ENCODE assay signal across 29 cellular contexts in genomic region chr7:28608766-28609165, GRCh38.
A peak's percentile ranks its signal among the peaks of the same experiment; 100 is the strongest.
DNase-seq lines count a peak whose midpoint lies in the region; ATAC-seq and TF ChIP-seq lines count a peak whose summit lies in the region.
"Had no signal": no experiment of that assay in that cellular context is flagged by ENCODE, and none has a peak within 500 bp of the region (broad histone marks: within the 10 kb centered on the region; RNA-seq: fewer than 3 reads in every experiment).

No MANE protein-coding gene starts in this region.

- H3K4me3 Mint-ChIP-seq in activated naive CD4-positive, alpha-beta T cell treated with anti-CD3 and anti-CD28 coated beads for 36 hours = no peak overlapping the region
- H3K4me3 Mint-ChIP-seq: activated CD4-positive, alpha-beta T cell treated with anti-CD3 and anti-CD28 coated beads for 36 hours; activated CD8-positive, alpha-beta T cell treated with anti-CD3 and anti-CD28 coated beads for 36 hours; activated T-helper 1 cell treated with anti-CD3 and anti-CD28 coated beads, Interleukin-12 subunit alpha, Interleukin-12 subunit beta, Interleukin-2, Interleukin-4 antibody, amounts not matched to agents 30 ng/mL and 10 ng/mL and 1 ng/mL, durations not matched to agents 14 hours and 24 hours and 36 hours; B cell; brain; CD4-positive, alpha-beta memory T cell; IgD-negative memory B cell had no signal

- no peak overlapping the region for H3K9ac ChIP-seq in Loucy (ENCODE audit: low read depth, low read length, poor library complexity, severe bottlenecking)

- no peaks in the 10 kb centered on the region for H3K36me3 Mint-ChIP-seq in activated naive CD4-positive, alpha-beta T cell treated with anti-CD3 and anti-CD28 coated beads for 36 hours (ENCODE audit: low read depth)
- H3K36me3 Mint-ChIP-seq: brain; CD4-positive, alpha-beta memory T cell had no signal

- H3K36me3 ChIP-seq in Loucy (ENCODE audit: insufficient read depth, low read length) = no peaks in the 10 kb centered on the region
- H3K36me3 ChIP-seq in suprapubic skin = no peaks in the 10 kb centered on the region
- H3K36me3 ChIP-seq: pancreas had no signal

- H2AFZ ChIP-seq in Loucy (ENCODE audit: low read length) = no peak overlapping the region

- DNase-seq in AG10803 (ENCODE audit: low read depth) (peak; percentile 10), fibroblast of gingiva (ENCODE audit: low read depth) (peak; percentile 21), kidney tubule cell (ENCODE audit: low spot score) (peak; percentile 74), retina (no peak), suprapubic skin (ENCODE audit: low spot score in 2 of 2) (no peak)
- no peak for DNase-seq in activated naive CD4-positive, alpha-beta T cell treated with anti-CD3 and anti-CD28 coated beads for 36 hours
- DNase-seq: activated CD4-positive, alpha-beta T cell treated with anti-CD3 and anti-CD28 coated beads for 36 hours; activated CD8-positive, alpha-beta memory T cell treated with anti-CD3 and anti-CD28 coated beads, Interleukin-2, amount 50 U/mL, for 48 hours; activated CD8-positive, alpha-beta T cell treated with anti-CD3 and anti-CD28 coated beads for 36 hours; activated naive CD4-positive, alpha-beta T cell treated with anti-CD3 and anti-CD28 coated beads, Interleukin-2, amount 50 U/mL, for 16 hours; amniotic stem cell; CD4-positive, alpha-beta memory T cell; NCI-H446; NCI-H748 treated with DMSO at 0.1 percent for 48 hours; pancreas; SHP77 treated with DMSO at 0.1 percent for 48 hours; stimulated activated CD4-positive, alpha-beta T cell treated with anti-CD3 and anti-CD28 coated beads, Interleukin-1b, Interleukin-23, amount 100 ng/mL, for 48 hours; stimulated activated naive CD4-positive, alpha-beta T cell treated with Interleukin-2 at 50 U/mL for 16 hours; SW 1271; T-helper 9 cell; testis had no signal

- TF ChIP-seq CTCF in AG10803 (conservative IDR thresholded peaks at IDR 0.05; ENCODE audit: low read length) (no peak), Loucy (conservative IDR thresholded peaks at IDR 0.05; ENCODE audit: low read length) (no peak), suprapubic skin (IDR thresholded peaks at IDR 0.05) (no peak)

- CTCF ChIA-PET in activated naive CD4-positive, alpha-beta T cell treated with anti-CD3 and anti-CD28 coated beads for 36 hours (lab: Charles Lee) = no interaction called here

- intact Hi-C loops in activated naive CD4-positive, alpha-beta T cell treated with anti-CD3 and anti-CD28 coated beads for 36 hours (cut with micrococcal nuclease) = no loop called here

- no peaks in the 10 kb centered on the region for H3K4me1 Mint-ChIP-seq in activated naive CD4-positive, alpha-beta T cell treated with anti-CD3 and anti-CD28 coated beads for 36 hours (ENCODE audit: low read depth)
- H3K4me1 Mint-ChIP-seq: activated CD4-positive, alpha-beta T cell treated with anti-CD3 and anti-CD28 coated beads for 36 hours; B cell; CD4-positive, alpha-beta memory T cell had no signal

- no peak for TF ChIP-seq POLR2A in suprapubic skin (IDR thresholded peaks at IDR 0.05)

- H3K27ac Mint-ChIP-seq in activated naive CD4-positive, alpha-beta T cell treated with anti-CD3 and anti-CD28 coated beads for 36 hours = no peak overlapping the region
- H3K27ac Mint-ChIP-seq: activated CD4-positive, alpha-beta T cell treated with anti-CD3 and anti-CD28 coated beads for 36 hours; activated CD8-positive, alpha-beta T cell treated with anti-CD3 and anti-CD28 coated beads for 36 hours; activated T-helper 1 cell treated with anti-CD3 and anti-CD28 coated beads, Interleukin-12 subunit alpha, Interleukin-12 subunit beta, Interleukin-2, Interleukin-4 antibody, amounts not matched to agents 30 ng/mL and 10 ng/mL and 1 ng/mL, durations not matched to agents 14 hours and 24 hours and 36 hours; B cell; brain; CD4-positive, alpha-beta memory T cell; IgD-negative memory B cell had no signal

- TF ChIP-seq EP300 in suprapubic skin (IDR thresholded peaks at IDR 0.05) = no peak

- no peaks in the 10 kb centered on the region for H3K9me3 Mint-ChIP-seq in activated naive CD4-positive, alpha-beta T cell treated with anti-CD3 and anti-CD28 coated beads for 36 hours
- H3K9me3 Mint-ChIP-seq: activated CD8-positive, alpha-beta T cell treated with anti-CD3 and anti-CD28 coated beads for 36 hours; activated T-helper 1 cell treated with anti-CD3 and anti-CD28 coated beads, Interleukin-12 subunit alpha, Interleukin-12 subunit beta, Interleukin-2, Interleukin-4 antibody, amounts not matched to agents 30 ng/mL and 10 ng/mL and 1 ng/mL, durations not matched to agents 14 hours and 24 hours and 36 hours; IgD-negative memory B cell had no signal

- H3K27me3 ChIP-seq in Loucy (ENCODE audit: insufficient read depth, low read length, poor library complexity, severe bottlenecking) (no peaks in the 10 kb centered on the region), suprapubic skin (no peaks in the 10 kb centered on the region)
- H3K27me3 ChIP-seq: pancreas, testis had no signal

- H3F3A ChIP-seq in Loucy (ENCODE audit: low read depth) = peaks cover 4% of the 10 kb centered on the region; the same call in 1 of the 2 replicates

- peaks cover 16% of the 10 kb centered on the region for H3K27me3 Mint-ChIP-seq in activated naive CD4-positive, alpha-beta T cell treated with anti-CD3 and anti-CD28 coated beads for 36 hours (ENCODE audit: low read depth)
- H3K27me3 Mint-ChIP-seq: B cell, brain had no signal

- H3K4me3 ChIP-seq in AG10803 (ENCODE audit: low read length) (no peak overlapping the region), Loucy (ENCODE audit: low read length, poor library complexity, severe bottlenecking) (no peak overlapping the region), suprapubic skin (no peak overlapping the region)
- H3K4me3 ChIP-seq: lung, pancreas, testis had no signal

- H3K9me2 ChIP-seq in Loucy (replicated peaks; ENCODE audit: low read depth, low read length) = no peaks in the 10 kb centered on the region

- H3K27ac ChIP-seq in suprapubic skin = no peak overlapping the region
- H3K27ac ChIP-seq: pancreas, testis had no signal

- H3K4me1 ChIP-seq in Loucy (ENCODE audit: insufficient read depth, low read length, poor library complexity, severe bottlenecking) (peaks cover 54% of the 10 kb centered on the region), suprapubic skin (peaks cover 7% of the 10 kb centered on the region)
- H3K4me1 ChIP-seq: pancreas, testis had no signal

- no peaks in the 10 kb centered on the region for H3K9me3 ChIP-seq in Loucy (ENCODE audit: insufficient read depth, low read depth, low read length)
- no peaks in the 10 kb centered on the region for H3K9me3 ChIP-seq in suprapubic skin
- H3K9me3 ChIP-seq: pancreas, testis had no signal

- WGBS in suprapubic skin = 63% methylated on average over 3 of the region's 3 CpGs

- H3K4me2 ChIP-seq in Loucy (ENCODE audit: low read depth, low read length, poor library complexity, severe bottlenecking) = peak overlapping the region; percentile 40

- no peaks in the 10 kb centered on the region for H3K79me2 ChIP-seq in Loucy (ENCODE audit: insufficient read depth, low read length)

- no peaks in the 10 kb centered on the region for H4K20me1 ChIP-seq in Loucy (ENCODE audit: insufficient read depth, low read length, poor library complexity, severe bottlenecking)

- ATAC-seq in HG03108 (IDR thresholded peaks at IDR 0.05; ENCODE audit: unreplicated experiment) = no peak
- ATAC-seq: activated CD4-positive, alpha-beta T cell treated with anti-CD3 and anti-CD28 coated beads for 36 hours; activated CD8-positive, alpha-beta T cell treated with anti-CD3 and anti-CD28 coated beads for 36 hours; Panc1; pancreas had no signal

Comparison
In these comparisons a context has a peak if more than half of its experiments do, and no peak if none do; other contexts are left out.
1. DNase-seq: peak in AG10803 (single experiment), fibroblast of gingiva (single experiment) and kidney tubule cell (single experiment); none in retina (single experiment), suprapubic skin (0 of 2) and activated naive CD4-positive, alpha-beta T cell treated with anti-CD3 and anti-CD28 coated beads for 36 hours (single experiment).